ENCODE assay signal across 8 cellular contexts in the genomic region with DNA sequence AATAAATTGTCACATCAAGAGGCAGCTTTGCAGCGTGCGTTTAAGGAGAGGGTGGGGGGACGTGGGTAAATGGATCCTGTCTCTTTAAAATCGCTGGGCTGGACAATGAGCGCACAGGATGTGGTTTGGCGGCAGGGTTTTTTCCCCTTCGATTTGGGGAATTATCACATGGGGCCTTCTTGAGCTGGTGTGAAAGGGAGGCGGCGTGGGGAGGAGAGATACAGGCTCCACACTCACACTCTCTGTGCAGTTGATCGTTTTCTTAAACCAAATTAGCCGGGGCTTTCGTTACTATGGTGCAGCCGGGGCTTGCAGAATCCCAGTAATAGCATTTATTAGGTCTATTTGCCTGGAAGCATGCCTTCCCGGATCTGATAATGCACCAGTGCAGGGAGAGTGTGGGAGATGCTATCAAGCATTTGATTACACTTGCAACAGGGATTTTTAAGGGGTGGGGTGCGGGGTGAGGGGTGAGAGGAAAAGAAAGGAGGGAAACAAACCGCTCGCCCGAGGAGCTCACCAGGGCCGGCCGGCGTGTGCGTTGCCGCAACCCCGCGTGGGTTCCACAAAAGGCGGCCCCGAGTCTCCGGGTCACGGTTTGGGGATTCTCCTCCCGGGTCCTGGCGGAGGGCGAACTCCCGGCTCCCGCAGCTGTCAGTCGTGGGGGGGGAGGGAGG. TPM values are rescaled to one million over a fixed set of nuclear protein-coding genes. Genes with fewer than 3 reads are reported as not detected.
DNase-seq lines count a peak whose midpoint lies in the region; ATAC-seq and TF ChIP-seq lines count a peak whose summit lies in the region.

No MANE protein-coding gene starts in this region.

- H3K4me1 ChIP-seq in duodenal mucosa (ENCODE audit: control insufficient read depth in 1 of 2, insufficient read depth in 2 of 2, low read length in 2 of 2): peaks cover 27 to 40% of the 10 kb centered on the region in 2 donors
- peaks cover 3 to 4% of the 10 kb centered on the region in 2 donors for H3K4me1 ChIP-seq in lung (ENCODE audit: control insufficient read depth in 2 of 2, insufficient read depth in 2 of 2, low read length in 2 of 2)

- no peaks in the 10 kb centered on the region for H3K9me3 ChIP-seq in duodenal mucosa (ENCODE audit: control insufficient read depth in 1 of 2, low read length in 2 of 2)
- no peaks in the 10 kb centered on the region for H3K9me3 ChIP-seq in lung (ENCODE audit: control insufficient read depth in 2 of 2, insufficient read depth in 1 of 2, low read length in 1 of 2)

- ATAC-seq in HG02938 (IDR thresholded peaks at IDR 0.05; ENCODE audit: unreplicated experiment) (peak; percentile 58), lung (ENCODE audit: insufficient read depth, low FRiP score) (peak; percentile 64)

- H3K36me3 ChIP-seq in duodenal mucosa (ENCODE audit: control insufficient read depth in 1 of 2, insufficient read depth in 2 of 2, low read length in 2 of 2): no peaks in the 10 kb centered on the region
- no peaks in the 10 kb centered on the region for H3K36me3 ChIP-seq in lung (ENCODE audit: control insufficient read depth in 2 of 2, insufficient read depth in 2 of 2, low read length in 2 of 2)

- no peak for TF ChIP-seq CTCF in lung (IDR thresholded peaks at IDR 0.05; ENCODE audit: control extremely low read depth, extremely low read depth)

- DNase-seq in NCI-H524 (lab: John Stamatoyannopoulos, UW): peak; percentile 66 to 75
- no peak for DNase-seq in NCI-H524 treated with DMSO at 0.1 percent for 48 hours (lab: John Stamatoyannopoulos, UW)
- peak; percentile 44 for DNase-seq in NCI-H460 (ENCODE audit: extremely low read depth, low read depth)
- DNase-seq in activated CD4-positive, alpha-beta T cell treated with anti-CD3 and anti-CD28 coated beads, Interleukin-2, amount 50 U/mL, for 1 hour: peak; percentile 56
- peak; percentile 83 for DNase-seq in lung (ENCODE audit: low spot score)
- DNase-seq in stimulated activated CD4-positive, alpha-beta T cell treated with anti-CD3 and anti-CD28 coated beads, TNF-alpha, amount 100 ng/mL, for 4 hours (ENCODE audit: low read depth in 3 of 3): peak; percentile 35 to 55 (median 43)

- 0 to 1% methylated on average over 31 to 34 of the region's 35 CpGs for WGBS in lung, 2 donors

- H3K9ac ChIP-seq in duodenal mucosa (ENCODE audit: low read depth in 1 of 2, low read length in 2 of 2): peak overlapping the region; percentile 71 to 72

- H3K27ac ChIP-seq in duodenal mucosa (ENCODE audit: low read depth, low read length): peak overlapping the region; percentile 75
- peak overlapping the region; percentile 91 to 96 for H3K27ac ChIP-seq in lung (ENCODE audit: low read depth in 1 of 2, low read length in 1 of 2)

- H3K27me3 ChIP-seq in duodenal mucosa (ENCODE audit: control insufficient read depth in 1 of 2, insufficient read depth in 2 of 2, low read length in 2 of 2) (no peaks in the 10 kb centered on the region), lung (ENCODE audit: control insufficient read depth, insufficient read depth) (no peaks in the 10 kb centered on the region)

- H3K4me3 ChIP-seq in duodenal mucosa (ENCODE audit: low read depth in 1 of 2, low read length in 2 of 2) (peak overlapping the region; percentile 82 to 83), lung (peak overlapping the region; percentile 46)

RNA-seq across cellular contexts. Expression of gene GSE1, which starts 58.9 kb away (rescaled TPM):
- total RNA-seq in NCI-H460 (2014; rRNA removed; shearing (Covaris generic)): 11.3 and 13.5 TPM in 2 replicates
- polyA plus RNA-seq in NCI-H460 (2014; cell fraction: nucleus; rRNA removed): 20.6 and 24.8 TPM in 2 replicates
- 100 to 1,000 TPM; 115 to 122 TPM for total RNA-seq in lung
- 10 to 100 TPM; 21.3 to 34.0 TPM for polyA plus RNA-seq in lung
